ENCODE assay signal across 8 cellular contexts in the genomic region with DNA sequence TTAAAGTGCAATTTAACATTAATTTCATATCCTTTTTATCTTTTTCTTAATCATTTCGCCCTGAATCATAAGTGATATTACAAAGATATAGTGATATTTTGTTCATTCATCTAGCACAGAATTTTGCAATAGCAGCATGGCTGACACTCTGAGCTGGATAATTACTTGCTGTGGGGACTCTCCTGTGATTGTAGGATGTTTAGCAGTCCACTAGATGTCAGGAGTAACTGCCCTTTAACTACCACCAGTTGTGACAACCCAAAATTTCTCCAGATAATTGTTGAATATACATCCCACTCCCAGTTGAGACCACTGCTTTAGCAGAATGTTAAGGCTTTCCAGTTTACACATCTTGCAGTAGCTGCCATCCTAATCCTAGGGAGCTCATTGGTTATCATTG.
DNase-seq lines count a peak whose midpoint lies in the region; TF ChIP-seq lines count a peak whose summit lies in the region.

No MANE protein-coding gene starts in this region.

- H3K4me3 ChIP-seq in cardiac muscle cell: no peak overlapping the region
- no peak overlapping the region for H3K4me3 ChIP-seq in right atrium auricular region
- H3K4me3 ChIP-seq in Karpas-422 (ENCODE audit: low read length): no peak overlapping the region
- H3K4me3 ChIP-seq in adipocyte (ENCODE audit: low read length): no peak overlapping the region

- H3K4me1 ChIP-seq in cardiac muscle cell (ENCODE audit: low read depth) (peaks cover 4% of the 10 kb centered on the region), right atrium auricular region (no peaks in the 10 kb centered on the region), Karpas-422 (ENCODE audit: low read length) (no peaks in the 10 kb centered on the region), adipocyte (ENCODE audit: control insufficient read depth, insufficient read depth, low read length) (peaks cover 9% of the 10 kb centered on the region)

- no peaks in the 10 kb centered on the region for H3K36me3 Mint-ChIP-seq in immature natural killer cell
- no peaks in the 10 kb centered on the region for H3K36me3 Mint-ChIP-seq in T-helper 2 cell treated with Interferon-gamma antibody and Interleukin-4, amounts not matched to agents 5 μg/mL and 100 μg/mL, for 36 hours (ENCODE audit: low read depth)

- H3K27me3 ChIP-seq in cardiac muscle cell (no peaks in the 10 kb centered on the region), right atrium auricular region (no peaks in the 10 kb centered on the region), Karpas-422 (ENCODE audit: low read length) (no peaks in the 10 kb centered on the region), adipocyte (replicated peaks; ENCODE audit: control insufficient read depth, insufficient read depth, low read length) (no peaks in the 10 kb centered on the region)

- no peak overlapping the region for H3K4me2 ChIP-seq in Karpas-422 (ENCODE audit: low read depth, low read length, poor library complexity, severe bottlenecking)

- H3K9me3 ChIP-seq in cardiac muscle cell (ENCODE audit: low read depth): no peaks in the 10 kb centered on the region
- H3K9me3 ChIP-seq in right atrium auricular region: no peaks in the 10 kb centered on the region
- H3K9me3 ChIP-seq in Karpas-422 (ENCODE audit: low read length): no peaks in the 10 kb centered on the region; the same call in 1 of the 2 replicates
- peaks cover 17% of the 10 kb centered on the region for H3K9me3 ChIP-seq in adipocyte (ENCODE audit: control insufficient read depth, low read length)

- H3K27ac Mint-ChIP-seq in immature natural killer cell: no peak overlapping the region
- no peak overlapping the region for H3K27ac Mint-ChIP-seq in T-helper 2 cell treated with Interferon-gamma antibody and Interleukin-4, amounts not matched to agents 5 μg/mL and 100 μg/mL, for 36 hours

- no peaks in the 10 kb centered on the region for H3K9me3 Mint-ChIP-seq in immature natural killer cell
- no peaks in the 10 kb centered on the region for H3K9me3 Mint-ChIP-seq in T-helper 2 cell treated with Interferon-gamma antibody and Interleukin-4, amounts not matched to agents 5 μg/mL and 100 μg/mL, for 36 hours

- no peaks in the 10 kb centered on the region for H3K9me2 ChIP-seq in Karpas-422 (replicated peaks; ENCODE audit: insufficient read depth, low read length)

- H4K20me1 ChIP-seq in Karpas-422 (ENCODE audit: insufficient read depth, low read depth, low read length): no peaks in the 10 kb centered on the region

- H3K79me2 ChIP-seq in Karpas-422 (ENCODE audit: low read length): no peaks in the 10 kb centered on the region

- H3K4me1 Mint-ChIP-seq in immature natural killer cell: no peaks in the 10 kb centered on the region
- H3K4me1 Mint-ChIP-seq in T-helper 2 cell treated with Interferon-gamma antibody and Interleukin-4, amounts not matched to agents 5 μg/mL and 100 μg/mL, for 36 hours (ENCODE audit: low read depth): no peaks in the 10 kb centered on the region

- no peak overlapping the region for H2AFZ ChIP-seq in Karpas-422 (ENCODE audit: low read length)

- peak; percentile 36 to 81 for DNase-seq in cardiac muscle cell (ENCODE audit: low read depth in 1 of 2, low spot score in 1 of 2)
- DNase-seq in right atrium auricular region (ENCODE audit: low spot score): no peak
- peak; percentile 70 for DNase-seq in Karpas-422
- DNase-seq in adipocyte (ENCODE audit: low read depth): peak; percentile 67
- DNase-seq in immature natural killer cell: peak; percentile 6 to 41 (median 29)
- DNase-seq in mucosa of gallbladder (ENCODE audit: low spot score): no peak
- DNase-seq in T-helper 2 cell treated with Interferon-gamma antibody and Interleukin-4, amounts not matched to agents 5 μg/mL and 100 μg/mL, for 36 hours (ENCODE audit: low spot score): no peak
- no peak for DNase-seq in stimulated activated CD4-positive, alpha-beta T cell treated with anti-CD3 and anti-CD28 coated beads, Interleukin-4, amount 100 ng/mL, for 1 hour

- TF ChIP-seq CTCF in cardiac muscle cell (IDR thresholded peaks at IDR 0.05; ENCODE audit: low read depth, low read length) (peak; percentile 64), right atrium auricular region (IDR thresholded peaks at IDR 0.05) (peak in 1 of 2 donors; percentile 58)

- H3K9ac ChIP-seq in Karpas-422 (ENCODE audit: low read length) (no peak overlapping the region), adipocyte (ENCODE audit: low read length) (no peak overlapping the region)

- peaks cover 0 to 8% (median 0%) of the 10 kb centered on the region in 3 donors for H3K27me3 Mint-ChIP-seq in immature natural killer cell (ENCODE audit: low read depth in 3 of 3)
- H3K27me3 Mint-ChIP-seq in T-helper 2 cell treated with Interferon-gamma antibody and Interleukin-4, amounts not matched to agents 5 μg/mL and 100 μg/mL, for 36 hours (ENCODE audit: low read depth): peaks cover 6% of the 10 kb centered on the region

- no peak overlapping the region for H3K4me3 Mint-ChIP-seq in immature natural killer cell
- no peak overlapping the region for H3K4me3 Mint-ChIP-seq in T-helper 2 cell treated with Interferon-gamma antibody and Interleukin-4, amounts not matched to agents 5 μg/mL and 100 μg/mL, for 36 hours

- H3K27ac ChIP-seq in cardiac muscle cell: no peak overlapping the region
- no peak overlapping the region for H3K27ac ChIP-seq in right atrium auricular region
- no peak overlapping the region for H3K27ac ChIP-seq in Karpas-422 (ENCODE audit: low read length)

- H3K36me3 ChIP-seq in cardiac muscle cell (no peaks in the 10 kb centered on the region), right atrium auricular region (no peaks in the 10 kb centered on the region), Karpas-422 (ENCODE audit: insufficient read depth, low read length) (no peaks in the 10 kb centered on the region), adipocyte (ENCODE audit: control insufficient read depth, insufficient read depth, low read length, severe bottlenecking) (no peaks in the 10 kb centered on the region)

Comparison
In these comparisons a context has a peak if more than half of its experiments do, and no peak if none do; other contexts are left out.
1. DNase-seq: peak in cardiac muscle cell (2 of 2), Karpas-422 (single experiment), adipocyte (single experiment) and immature natural killer cell (3 of 3); none in right atrium auricular region (single experiment), mucosa of gallbladder (single experiment), T-helper 2 cell treated with Interferon-gamma antibody and Interleukin-4, amounts not matched to agents 5 μg/mL and 100 μg/mL, for 36 hours (single experiment) and stimulated activated CD4-positive, alpha-beta T cell treated with anti-CD3 and anti-CD28 coated beads, Interleukin-4, amount 100 ng/mL, for 1 hour (single experiment).